In the genomic region with DNA sequence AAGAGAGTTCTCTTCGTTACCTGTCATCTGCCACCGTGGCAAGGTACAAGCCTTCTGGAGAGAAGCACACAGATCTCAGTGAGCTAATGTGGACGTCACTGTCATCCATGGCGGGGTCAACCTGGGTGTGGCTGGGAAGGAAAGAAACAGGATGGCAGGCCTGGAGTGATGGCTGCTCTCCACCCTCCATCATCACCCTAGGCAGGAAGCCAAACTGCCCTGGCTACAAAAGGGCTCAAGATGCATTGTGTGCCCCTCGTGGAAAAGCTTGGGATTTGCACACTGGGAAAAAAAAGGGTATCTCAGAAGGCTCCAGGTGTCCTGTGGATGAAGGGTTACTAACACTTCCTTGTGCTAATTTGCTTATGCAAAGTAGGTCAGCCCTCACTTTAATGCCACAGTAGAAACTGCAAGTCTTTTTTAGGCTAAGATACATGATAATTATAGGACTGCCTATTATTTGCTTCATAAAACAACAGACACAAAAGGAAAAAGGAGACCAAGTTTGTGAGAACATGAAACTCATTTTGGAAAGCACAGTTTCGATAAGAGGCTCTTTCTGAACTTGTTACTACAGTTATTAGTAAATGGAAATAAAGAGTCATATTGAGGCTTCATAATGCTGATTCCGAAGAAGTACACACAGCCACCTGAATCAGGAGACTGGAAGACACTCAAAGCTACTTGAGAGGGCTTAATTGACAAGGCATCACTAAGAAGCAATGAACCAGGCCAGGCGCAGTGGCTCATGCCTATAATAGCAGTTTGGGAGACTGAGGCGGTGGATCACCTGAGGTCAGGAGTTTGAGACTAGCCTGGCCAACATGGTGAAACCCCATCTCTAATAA, we compare ENCODE assay signal across 9 cellular contexts. TPM values are rescaled to one million over a fixed set of nuclear protein-coding genes. Genes with fewer than 3 reads are reported as not detected.
DNase-seq lines count a peak whose midpoint lies in the region; ATAC-seq and TF ChIP-seq lines count a peak whose summit lies in the region.
"Had no signal": no experiment of that assay in that cellular context is flagged by ENCODE, and none has a peak within 500 bp of the region (broad histone marks: within the 10 kb centered on the region; RNA-seq: fewer than 3 reads in every experiment).

No MANE protein-coding gene starts in this region.

- H3K4me1 Mint-ChIP-seq in activated T-helper 2 cell treated with anti-CD3 and anti-CD28 coated beads, Interferon-gamma antibody, Interleukin-2, Interleukin-4, amounts not matched to agents 10 μg/mL and 5 μg/mL and 100 μg/mL, durations not matched to agents 14 hours and 24 hours and 36 hours (ENCODE audit: low read depth) = peaks cover 36% of the 10 kb centered on the region
- H3K4me1 Mint-ChIP-seq in mesothelial cell of epicardium = peaks cover 21% of the 10 kb centered on the region

- peak overlapping the region; percentile 97 for H3K27ac Mint-ChIP-seq in activated T-helper 2 cell treated with anti-CD3 and anti-CD28 coated beads, Interferon-gamma antibody, Interleukin-2, Interleukin-4, amounts not matched to agents 10 μg/mL and 5 μg/mL and 100 μg/mL, durations not matched to agents 14 hours and 24 hours and 36 hours
- peak overlapping the region; percentile 72 for H3K27ac Mint-ChIP-seq in mesothelial cell of epicardium

- H3K9me3 Mint-ChIP-seq in activated T-helper 2 cell treated with anti-CD3 and anti-CD28 coated beads, Interferon-gamma antibody, Interleukin-2, Interleukin-4, amounts not matched to agents 10 μg/mL and 5 μg/mL and 100 μg/mL, durations not matched to agents 14 hours and 24 hours and 36 hours = no peaks in the 10 kb centered on the region
- no peaks in the 10 kb centered on the region for H3K9me3 Mint-ChIP-seq in mesothelial cell of epicardium

- TF ChIP-seq CTCF in mesothelial cell of epicardium (IDR thresholded peaks at IDR 0.05; ENCODE audit: unreplicated experiment) = no peak

- H3K27me3 Mint-ChIP-seq in activated T-helper 2 cell treated with anti-CD3 and anti-CD28 coated beads, Interferon-gamma antibody, Interleukin-2, Interleukin-4, amounts not matched to agents 10 μg/mL and 5 μg/mL and 100 μg/mL, durations not matched to agents 14 hours and 24 hours and 36 hours (ENCODE audit: low read depth) = no peaks in the 10 kb centered on the region
- no peaks in the 10 kb centered on the region for H3K27me3 Mint-ChIP-seq in mesothelial cell of epicardium (ENCODE audit: low read depth)

- peak overlapping the region; percentile 28 for H3K4me3 Mint-ChIP-seq in activated T-helper 2 cell treated with anti-CD3 and anti-CD28 coated beads, Interferon-gamma antibody, Interleukin-2, Interleukin-4, amounts not matched to agents 10 μg/mL and 5 μg/mL and 100 μg/mL, durations not matched to agents 14 hours and 24 hours and 36 hours (ENCODE audit: low read depth)
- H3K4me3 Mint-ChIP-seq in mesothelial cell of epicardium = no peak overlapping the region

- DNase-seq in NCI-H2227 (lab: John Stamatoyannopoulos, UW; ENCODE audit: unreplicated experiment) (peak; percentile 52), NCI-H2227 treated with DMSO at 0.1 percent for 48 hours (lab: John Stamatoyannopoulos, UW) (no peak), mesothelial cell of epicardium (ENCODE audit: low spot score in 2 of 2, unreplicated experiment in 2 of 2) (no peak), GM19240 (ENCODE audit: insufficient read length, low spot score) (no peak), midbrain (lab: John Stamatoyannopoulos, UW) (no peak)
- no peak for DNase-seq in activated T-helper 2 cell treated with anti-CD3 and anti-CD28 coated beads, Interferon-gamma antibody, Interleukin-2, Interleukin-4, amounts not matched to agents 10 μg/mL and 5 μg/mL and 100 μg/mL, durations not matched to agents 14 hours and 24 hours and 36 hours (ENCODE audit: low spot score)
- DNase-seq: psoas muscle had no signal

- H3K36me3 Mint-ChIP-seq in activated T-helper 2 cell treated with anti-CD3 and anti-CD28 coated beads, Interferon-gamma antibody, Interleukin-2, Interleukin-4, amounts not matched to agents 10 μg/mL and 5 μg/mL and 100 μg/mL, durations not matched to agents 14 hours and 24 hours and 36 hours (ENCODE audit: low read depth) = peaks cover 89% of the 10 kb centered on the region
- H3K36me3 Mint-ChIP-seq in mesothelial cell of epicardium = peaks cover 36% of the 10 kb centered on the region

- intact Hi-C loops in activated T-helper 2 cell treated with anti-CD3 and anti-CD28 coated beads, Interferon-gamma antibody, Interleukin-2, Interleukin-4, amounts not matched to agents 10 μg/mL and 5 μg/mL and 100 μg/mL, durations not matched to agents 14 hours and 24 hours and 36 hours (cut with micrococcal nuclease) = loop anchor here (1.0 to 5.0 kb wide), 5 partner anchors 10 to 272 kb away; a partner anchor contains a TSS

- ATAC-seq in GM19467 (IDR thresholded peaks at IDR 0.05; ENCODE audit: unreplicated experiment) (peak; percentile 80), HG03439 (IDR thresholded peaks at IDR 0.05; ENCODE audit: unreplicated experiment) (peak; percentile 82)

RNA-seq across cellular contexts. Expression of a gene that starts 18.9 kb away (rescaled TPM):
- total RNA-seq in activated T-helper 2 cell treated with anti-CD3 and anti-CD28 coated beads, Interferon-gamma antibody, Interleukin-2, Interleukin-4, amounts not matched to agents 10 μg/mL and 5 μg/mL and 100 μg/mL, durations not matched to agents 14 hours and 24 hours and 36 hours = 61.9 and 65.8 TPM in 2 replicates
- total RNA-seq in mesothelial cell of epicardium = 20.1 to 22.8 TPM (median 21.9 TPM) in 3 replicates

RNA-seq across cellular contexts. Expression of a gene that starts 25.6 kb away (rescaled TPM):
- 84.2 and 89.3 TPM in 2 replicates for total RNA-seq in activated T-helper 2 cell treated with anti-CD3 and anti-CD28 coated beads, Interferon-gamma antibody, Interleukin-2, Interleukin-4, amounts not matched to agents 10 μg/mL and 5 μg/mL and 100 μg/mL, durations not matched to agents 14 hours and 24 hours and 36 hours
- 31.9 to 38.2 TPM (median 37.1 TPM) in 3 replicates for total RNA-seq in mesothelial cell of epicardium
